ENCODE assay signal across 15 cellular contexts in the genomic region with DNA sequence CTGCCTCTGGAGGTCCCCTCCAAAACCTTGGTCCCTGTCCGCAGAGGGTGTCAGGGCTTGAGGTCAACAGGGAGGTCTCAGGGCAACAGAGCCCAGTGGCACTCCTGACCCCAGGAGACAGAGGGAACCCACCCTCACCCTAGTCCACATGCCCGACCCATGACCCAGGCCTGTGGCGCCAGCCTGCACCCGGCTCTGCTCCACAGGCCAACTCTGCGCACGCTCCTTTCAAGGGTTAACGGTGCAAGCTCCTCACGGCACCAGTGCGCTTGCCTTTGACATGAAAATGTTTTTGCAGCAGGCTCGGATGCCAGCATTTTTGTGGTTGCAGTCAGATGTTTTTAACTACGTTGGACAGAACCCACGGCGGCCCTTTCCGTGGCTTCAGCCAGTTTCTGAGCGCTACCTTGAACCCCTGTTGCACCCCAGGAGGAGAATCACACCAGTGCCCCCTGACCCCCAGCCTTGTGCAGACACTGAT.
A peak's percentile ranks its signal among the peaks of the same experiment; 100 is the strongest.
DNase-seq lines count a peak whose midpoint lies in the region; ATAC-seq and TF ChIP-seq lines count a peak whose summit lies in the region.
"Had no signal": no experiment of that assay in that cellular context is flagged by ENCODE, and none has a peak within 500 bp of the region (broad histone marks: within the 10 kb centered on the region; RNA-seq: fewer than 3 reads in every experiment).

No MANE protein-coding gene starts in this region.

- no peak overlapping the region for H2AFZ ChIP-seq in hepatocyte

- DNase-seq in GM04503 (ENCODE audit: low read depth) (peak; percentile 44), brain microvascular endothelial cell (peak; percentile 66), hepatocyte (ENCODE audit: low spot score) (no peak), NCI-H1417 (lab: John Stamatoyannopoulos, UW) (no peak)
- DNase-seq in stimulated activated CD4-positive, alpha-beta T cell treated with anti-CD3 and anti-CD28 coated beads, Interleukin-12 subunit alpha, Interleukin-12 subunit beta, amount 100 ng/mL, for 4 hours, result no peak
- DNase-seq: activated naive CD4-positive, alpha-beta T cell treated with anti-CD3 and anti-CD28 coated beads, Interleukin-2, amount 50 U/mL, for 16 hours; CD8-positive, alpha-beta T cell; H7; retina; stimulated activated CD4-positive, alpha-beta T cell treated with anti-CD3 and anti-CD28 coated beads, Interleukin-4, amount 100 ng/mL, for 4 hours had no signal

- no peak overlapping the region for H3K4me3 ChIP-seq in brain microvascular endothelial cell (ENCODE audit: low read depth, low read length)
- no peak overlapping the region for H3K4me3 ChIP-seq in hepatocyte
- peak overlapping the region in 2 of 5 donors; percentile 12 to 40 for H3K4me3 ChIP-seq in subcutaneous abdominal adipose tissue (ENCODE audit: low read depth in 1 of 5, low read length in 5 of 5)
- H3K4me3 ChIP-seq: SJSA1 had no signal

- H3K27ac ChIP-seq in brain microvascular endothelial cell (no peak overlapping the region), hepatocyte (peak overlapping the region; percentile 71), subcutaneous abdominal adipose tissue (ENCODE audit: low read depth, low read length) (peak overlapping the region; percentile 37)
- H3K27ac ChIP-seq: SJSA1 had no signal

- no peak for ATAC-seq in GM18517 (IDR thresholded peaks at IDR 0.05; ENCODE audit: unreplicated experiment)
- ATAC-seq in activated T-helper 17 cell treated with anti-CD3 and anti-CD28 coated beads, Interleukin-2, amount 50 U/mL, for 72 hours (replicated peaks), result no peak
- ATAC-seq: CD8-positive, alpha-beta T cell; stimulated activated memory B cell treated with anti-CD40 and anti-IgM and Interleukin-4, amounts not matched to agents 10 μg/mL and 1 μg/mL and 100 μg/mL, for 72 hours had no signal

- H3K9me3 Mint-ChIP-seq in activated T-helper 17 cell treated with anti-CD3 and anti-CD28 coated beads, Interleukin-2, amount 50 U/mL, for 72 hours, result peaks cover 19% of the 10 kb centered on the region

- peaks cover 23% of the 10 kb centered on the region for H3K4me1 ChIP-seq in hepatocyte (ENCODE audit: insufficient read depth)
- peaks cover 5 to 36% (median 34%) of the 10 kb centered on the region in 5 donors for H3K4me1 ChIP-seq in subcutaneous abdominal adipose tissue (ENCODE audit: control insufficient read depth in 5 of 5, insufficient read depth in 5 of 5, low read length in 5 of 5)

- H3K9me2 ChIP-seq in hepatocyte (replicated peaks; ENCODE audit: insufficient read depth), result no peaks in the 10 kb centered on the region

- WGBS in hepatocyte (ENCODE audit: low lambda C conversion rate, missing lambda C conversion rate), result 54% methylated on average over 15 of the region's 15 CpGs

- H3K4me1 Mint-ChIP-seq in activated T-helper 17 cell treated with anti-CD3 and anti-CD28 coated beads, Interleukin-2, amount 50 U/mL, for 72 hours, result peaks cover 6% of the 10 kb centered on the region

- H3K9me3 ChIP-seq in hepatocyte (ENCODE audit: low read depth) (no peaks in the 10 kb centered on the region), subcutaneous abdominal adipose tissue (ENCODE audit: control insufficient read depth in 5 of 5, low read length in 5 of 5) (peaks cover 0 to 20% (median 16%) of the 10 kb centered on the region in 5 donors)

- H3K79me2 ChIP-seq in hepatocyte, result no peaks in the 10 kb centered on the region

- H3K27me3 ChIP-seq in brain microvascular endothelial cell (replicated peaks), result no peaks in the 10 kb centered on the region
- H3K27me3 ChIP-seq in hepatocyte, result no peaks in the 10 kb centered on the region
- no peaks in the 10 kb centered on the region for H3K27me3 ChIP-seq in subcutaneous abdominal adipose tissue (ENCODE audit: control insufficient read depth in 5 of 5, insufficient read depth in 4 of 5, low read length in 5 of 5)
- H3K27me3 ChIP-seq: SJSA1 had no signal

- H3K36me3 ChIP-seq in brain microvascular endothelial cell (replicated peaks) (no peaks in the 10 kb centered on the region), hepatocyte (replicated peaks; ENCODE audit: insufficient read depth, low read depth) (no peaks in the 10 kb centered on the region), subcutaneous abdominal adipose tissue (ENCODE audit: control insufficient read depth in 5 of 5, insufficient read depth in 5 of 5, low read length in 5 of 5) (no peaks in the 10 kb centered on the region)
- H3K36me3 ChIP-seq: SJSA1 had no signal

- H3K27me3 Mint-ChIP-seq in activated T-helper 17 cell treated with anti-CD3 and anti-CD28 coated beads, Interleukin-2, amount 50 U/mL, for 72 hours, result no peaks in the 10 kb centered on the region
- H3K27me3 Mint-ChIP-seq: stimulated activated memory B cell treated with anti-CD40 and anti-IgM and Interleukin-4, amounts not matched to agents 10 μg/mL and 1 μg/mL and 100 μg/mL, for 72 hours had no signal

- in situ Hi-C loops in brain microvascular endothelial cell (cut with HindIII; ENCODE audit: low pct_ligation_motif_present, low sequenced_read_pairs), result no loop called here

- H3K9ac ChIP-seq in subcutaneous abdominal adipose tissue (ENCODE audit: low read length in 5 of 5), result no peak overlapping the region

- no peak overlapping the region for H3K27ac Mint-ChIP-seq in activated T-helper 17 cell treated with anti-CD3 and anti-CD28 coated beads, Interleukin-2, amount 50 U/mL, for 72 hours
- H3K27ac Mint-ChIP-seq: CD8-positive, alpha-beta T cell; stimulated activated memory B cell treated with anti-CD40 and anti-IgM and Interleukin-4, amounts not matched to agents 10 μg/mL and 1 μg/mL and 100 μg/mL, for 72 hours had no signal

- TF ChIP-seq CTCF in brain microvascular endothelial cell (IDR thresholded peaks at IDR 0.05; ENCODE audit: low read depth, low read length, missing control alignments) (no peak), hepatocyte (IDR thresholded peaks at IDR 0.05; ENCODE audit: poor library complexity) (no peak)

- H3K4me3 Mint-ChIP-seq in activated T-helper 17 cell treated with anti-CD3 and anti-CD28 coated beads, Interleukin-2, amount 50 U/mL, for 72 hours, result no peak overlapping the region
- H3K4me3 Mint-ChIP-seq: CD8-positive, alpha-beta T cell; stimulated activated memory B cell treated with anti-CD40 and anti-IgM and Interleukin-4, amounts not matched to agents 10 μg/mL and 1 μg/mL and 100 μg/mL, for 72 hours had no signal

- H3K4me2 ChIP-seq in hepatocyte, result no peak overlapping the region

- peaks cover 6% of the 10 kb centered on the region for H3K36me3 Mint-ChIP-seq in activated T-helper 17 cell treated with anti-CD3 and anti-CD28 coated beads, Interleukin-2, amount 50 U/mL, for 72 hours (ENCODE audit: low read depth)

- no peaks in the 10 kb centered on the region for H4K20me1 ChIP-seq in hepatocyte (ENCODE audit: insufficient read depth, poor library complexity, severe bottlenecking)

Comparison
In these comparisons a context has a peak if more than half of its experiments do, and no peak if none do; other contexts are left out.
1. DNase-seq: peak in GM04503 (single experiment) and brain microvascular endothelial cell (single experiment); none in hepatocyte (single experiment), stimulated activated CD4-positive, alpha-beta T cell treated with anti-CD3 and anti-CD28 coated beads, Interleukin-12 subunit alpha, Interleukin-12 subunit beta, amount 100 ng/mL, for 4 hours (single experiment) and NCI-H1417 (0 of 3).